Comparison of ENCODE assay signal across 1 cellular context in the genomic region with DNA sequence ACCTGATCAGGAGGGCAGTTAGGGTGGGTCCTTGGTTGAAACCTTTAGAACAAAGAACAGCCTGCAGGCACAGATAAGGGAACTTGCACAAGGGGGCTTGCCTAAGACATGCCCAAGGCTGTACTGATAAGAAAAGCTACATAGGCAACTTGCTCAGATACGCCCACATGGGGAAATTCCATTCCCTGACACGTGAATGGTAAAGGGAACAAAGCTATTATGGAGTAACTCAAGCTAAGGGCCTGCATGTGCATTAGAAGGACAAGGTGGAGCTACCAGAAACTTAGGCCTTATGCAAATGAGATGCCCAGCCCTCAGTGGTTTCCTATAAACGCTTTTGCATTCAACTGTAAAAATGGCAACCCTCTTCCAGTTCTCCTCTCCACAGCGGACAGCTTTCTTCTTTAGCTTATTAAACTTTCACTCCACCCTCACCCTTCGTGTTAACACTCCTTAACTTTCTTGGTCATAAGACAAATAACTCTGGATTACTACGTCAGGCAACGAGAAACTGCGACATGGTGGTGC.
TF ChIP-seq lines count a peak whose summit lies in the region.

No MANE protein-coding gene starts in this region.

TF ChIP-seq in GM12878, 131 proteins besides CTCF, POLR2A, EP300 and RAD21 (continued from another document):
- TF ChIP-seq, protein P1, sequence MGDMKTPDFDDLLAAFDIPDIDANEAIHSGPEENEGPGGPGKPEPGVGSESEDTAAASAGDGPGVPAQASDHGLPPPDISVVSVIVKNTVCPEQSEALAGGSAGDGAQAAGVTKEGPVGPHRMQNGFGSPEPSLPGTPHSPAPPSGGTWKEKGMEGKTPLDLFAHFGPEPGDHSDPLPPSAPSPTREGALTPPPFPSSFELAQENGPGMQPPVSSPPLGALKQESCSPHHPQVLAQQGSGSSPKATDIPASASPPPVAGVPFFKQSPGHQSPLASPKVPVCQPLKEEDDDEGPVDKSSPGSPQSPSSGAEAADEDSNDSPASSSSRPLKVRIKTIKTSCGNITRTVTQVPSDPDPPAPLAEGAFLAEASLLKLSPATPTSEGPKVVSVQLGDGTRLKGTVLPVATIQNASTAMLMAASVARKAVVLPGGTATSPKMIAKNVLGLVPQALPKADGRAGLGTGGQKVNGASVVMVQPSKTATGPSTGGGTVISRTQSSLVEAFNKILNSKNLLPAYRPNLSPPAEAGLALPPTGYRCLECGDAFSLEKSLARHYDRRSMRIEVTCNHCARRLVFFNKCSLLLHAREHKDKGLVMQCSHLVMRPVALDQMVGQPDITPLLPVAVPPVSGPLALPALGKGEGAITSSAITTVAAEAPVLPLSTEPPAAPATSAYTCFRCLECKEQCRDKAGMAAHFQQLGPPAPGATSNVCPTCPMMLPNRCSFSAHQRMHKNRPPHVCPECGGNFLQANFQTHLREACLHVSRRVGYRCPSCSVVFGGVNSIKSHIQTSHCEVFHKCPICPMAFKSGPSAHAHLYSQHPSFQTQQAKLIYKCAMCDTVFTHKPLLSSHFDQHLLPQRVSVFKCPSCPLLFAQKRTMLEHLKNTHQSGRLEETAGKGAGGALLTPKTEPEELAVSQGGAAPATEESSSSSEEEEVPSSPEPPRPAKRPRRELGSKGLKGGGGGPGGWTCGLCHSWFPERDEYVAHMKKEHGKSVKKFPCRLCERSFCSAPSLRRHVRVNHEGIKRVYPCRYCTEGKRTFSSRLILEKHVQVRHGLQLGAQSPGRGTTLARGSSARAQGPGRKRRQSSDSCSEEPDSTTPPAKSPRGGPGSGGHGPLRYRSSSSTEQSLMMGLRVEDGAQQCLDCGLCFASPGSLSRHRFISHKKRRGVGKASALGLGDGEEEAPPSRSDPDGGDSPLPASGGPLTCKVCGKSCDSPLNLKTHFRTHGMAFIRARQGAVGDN (IDR thresholded peaks at IDR 0.05) = peak; percentile 65; the same call in 1 of the 2 replicates
TF ChIP-seq in GM12878: peak in this region for 3.
